Comparison of ENCODE assay signal across 19 cellular contexts in the genomic region with DNA sequence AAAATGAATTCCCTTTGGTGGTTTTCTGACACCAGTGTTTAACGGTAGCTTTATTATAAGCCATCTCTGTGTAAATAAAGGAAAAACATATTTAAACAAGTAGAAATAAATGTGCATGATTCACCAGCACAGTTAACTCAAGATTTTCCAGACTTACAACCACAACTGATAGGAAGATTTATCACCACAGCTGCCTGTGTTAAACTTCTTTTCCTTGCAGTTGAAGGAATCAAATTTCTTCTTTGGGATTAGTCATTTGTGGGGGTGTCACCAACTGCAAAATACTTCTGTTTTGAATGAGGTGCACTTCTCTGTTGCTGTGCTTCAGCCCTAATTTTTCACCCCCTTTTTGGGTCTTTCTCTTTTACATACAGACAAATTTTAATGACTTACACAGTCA.
A peak's percentile ranks its signal among the peaks of the same experiment; 100 is the strongest.
DNase-seq lines count a peak whose midpoint lies in the region; ATAC-seq and TF ChIP-seq lines count a peak whose summit lies in the region.
"Had no signal": no experiment of that assay in that cellular context is flagged by ENCODE, and none has a peak within 500 bp of the region (broad histone marks: within the 10 kb centered on the region; RNA-seq: fewer than 3 reads in every experiment).

No MANE protein-coding gene starts in this region.

- in situ Hi-C loops in IMR-90 (cut with MboI; ENCODE audit: low sequenced_read_pairs): no loop called here

- ATAC-seq in IMR-90 (ENCODE audit: low read depth) (no peak), GM19023 (IDR thresholded peaks at IDR 0.05; ENCODE audit: unreplicated experiment) (no peak), HG03571 (IDR thresholded peaks at IDR 0.05; ENCODE audit: unreplicated experiment) (no peak), GM19455 (IDR thresholded peaks at IDR 0.05; ENCODE audit: unreplicated experiment) (no peak)
- ATAC-seq: right lobe of liver; stimulated activated effector memory CD8-positive, alpha-beta T cell treated with anti-CD3 and anti-CD28 coated beads, Interleukin-12 subunit alpha, Interleukin-12 subunit beta, amount 100 ng/mL, for 72 hours had no signal

- H4K5ac ChIP-seq in IMR-90 (ENCODE audit: low read depth, low read length): no peak overlapping the region

- WGBS in IMR-90 (ENCODE audit: extremely low coverage in 2 of 2, insufficient read length in 1 of 2), 2 experiments: no CpG with 5 or more reads among the region's 1 CpG

- no peak overlapping the region for H3K4me3 ChIP-seq in AG09309 (ENCODE audit: control insufficient read depth, low read depth, low read length)
- H3K4me3 ChIP-seq in IMR-90 (ENCODE audit: insufficient read depth, low read depth, low read length): no peak overlapping the region
- no peak overlapping the region for H3K4me3 ChIP-seq in kidney epithelial cell (ENCODE audit: low read depth, low read length)
- H3K4me3 ChIP-seq: colonic mucosa, lung, neural progenitor cell, right lobe of liver had no signal

- H2BK5ac ChIP-seq in IMR-90 (ENCODE audit: low read depth, low read length, poor library complexity, severe bottlenecking): no peak overlapping the region

- dilution Hi-C loops in IMR-90 (cut with HindIII; ENCODE audit: low sequenced_read_pairs, unreplicated experiment): no loop called here

- no peak overlapping the region for H2BK20ac ChIP-seq in IMR-90 (ENCODE audit: low read depth, low read length)

- TF ChIP-seq CTCF in AG09309 (IDR thresholded peaks at IDR 0.05; ENCODE audit: control insufficient read depth, insufficient read depth, low read depth, low read length, missing control alignments) (no peak), IMR-90 (conservative IDR thresholded peaks at IDR 0.05; ENCODE audit: low read depth, low read length) (no peak), kidney epithelial cell (IDR thresholded peaks at IDR 0.05; ENCODE audit: insufficient read depth, low read length, poor library complexity, severe bottlenecking) (no peak)

- H4K8ac ChIP-seq in IMR-90 (ENCODE audit: low read depth in 2 of 2, low read length in 2 of 2): no peak overlapping the region

- no peak overlapping the region for H3K18ac ChIP-seq in IMR-90 (ENCODE audit: low read depth, low read length)

- DNase-seq in AG09309 (ENCODE audit: low read depth) (peak; percentile 16), IMR-90 (peak; percentile 6), amniotic epithelial cell (ENCODE audit: low read depth) (peak; percentile 89), kidney epithelial cell (ENCODE audit: low read depth) (peak; percentile 12), DMS153 (lab: John Stamatoyannopoulos, UW) (no peak)
- DNase-seq: activated CD4-positive, alpha-beta T cell treated with anti-CD3 and anti-CD28 coated beads for 48 hours; activated naive CD8-positive, alpha-beta T cell treated with anti-CD3 and anti-CD28 coated beads, Interleukin-2, amount 10 ng/mL, durations not matched to agents 7 days and 5 days; colonic mucosa; H7; Kasumi-1; NCI-H2081; right lobe of liver; Right ventricle myocardium superior had no signal

- no peak overlapping the region for H3K9ac ChIP-seq in IMR-90 (ENCODE audit: low read depth, low read length)
- H3K9ac ChIP-seq: neural progenitor cell had no signal

- H3K14ac ChIP-seq in IMR-90 (replicated peaks; ENCODE audit: low read depth, low read length): no peak overlapping the region

- POLR2A ChIA-PET in IMR-90 (lab: Charles Lee; ENCODE audit: unreplicated experiment): no interaction called here

- no peaks in the 10 kb centered on the region for H3K79me1 ChIP-seq in IMR-90 (ENCODE audit: low read depth in 1 of 2, low read length in 2 of 2)

- H2AK5ac ChIP-seq in IMR-90 (ENCODE audit: low read depth, low read length): no peak overlapping the region

- intact Hi-C loops in IMR-90 (cut with micrococcal nuclease): no loop called here

- no TSS peak for BruUV-seq in IMR-90 (replicated peaks; lab: Mats Ljungman, UMichigan)

- H3K9me3 ChIP-seq in IMR-90 (ENCODE audit: control insufficient read depth, insufficient read depth, low read length): no peaks in the 10 kb centered on the region
- H3K9me3 ChIP-seq: colonic mucosa, right lobe of liver had no signal

- no peak overlapping the region for H2BK120ac ChIP-seq in IMR-90 (ENCODE audit: low read depth, low read length)

- TF ChIP-seq RAD21 in IMR-90 (IDR thresholded peaks at IDR 0.05; ENCODE audit: low read length): no peak

- no peak overlapping the region for H3K56ac ChIP-seq in IMR-90 (ENCODE audit: extremely low read depth, insufficient read depth, low read length)

- no peak overlapping the region for H4K91ac ChIP-seq in IMR-90 (ENCODE audit: insufficient read depth, low read depth, low read length)

- H3K27me3 ChIP-seq in IMR-90 (ENCODE audit: control insufficient read depth, insufficient read depth, low read length) (peaks cover 6% of the 10 kb centered on the region), kidney epithelial cell (ENCODE audit: control insufficient read depth, insufficient read depth, low read length) (no peaks in the 10 kb centered on the region)
- H3K27me3 ChIP-seq: neural progenitor cell had no signal

- no peak overlapping the region for H2AFZ ChIP-seq in IMR-90 (replicated peaks; ENCODE audit: low read length, poor library complexity)
- H2AFZ ChIP-seq: neural progenitor cell had no signal

- no peak for TF ChIP-seq POLR2A in IMR-90 (IDR thresholded peaks at IDR 0.05; ENCODE audit: low read depth, low read length)

- H3K4me1 ChIP-seq in IMR-90 (ENCODE audit: control insufficient read depth, insufficient read depth, low read length): no peaks in the 10 kb centered on the region
- H3K4me1 ChIP-seq: colonic mucosa, neural progenitor cell, right lobe of liver had no signal

- no peak overlapping the region for H3K4me2 ChIP-seq in IMR-90 (ENCODE audit: low read depth, low read length)
- H3K4me2 ChIP-seq: neural progenitor cell had no signal

- H3K36me3 ChIP-seq in IMR-90 (ENCODE audit: control insufficient read depth, insufficient read depth, low read length) (no peaks in the 10 kb centered on the region), kidney epithelial cell (ENCODE audit: control insufficient read depth, insufficient read depth, low read length) (no peaks in the 10 kb centered on the region)
- H3K36me3 ChIP-seq: colonic mucosa, neural progenitor cell, right lobe of liver had no signal

- H3K4ac ChIP-seq in IMR-90 (ENCODE audit: low read depth, low read length): no peak overlapping the region

- H2BK15ac ChIP-seq in IMR-90 (ENCODE audit: low read depth, low read length): no peak overlapping the region

- H3K23ac ChIP-seq in IMR-90 (ENCODE audit: low read depth, low read length): no peak overlapping the region

- no peak overlapping the region for H2AK9ac ChIP-seq in IMR-90 (replicated peaks; ENCODE audit: low read depth, low read length, poor library complexity)

- H3K9me1 ChIP-seq in IMR-90 (ENCODE audit: insufficient read depth, low read length): no peaks in the 10 kb centered on the region

- H3K27ac ChIP-seq in IMR-90 (ENCODE audit: insufficient read depth, low read length): no peak overlapping the region
- H3K27ac ChIP-seq: colonic mucosa, neural progenitor cell, right lobe of liver had no signal

- H4K20me1 ChIP-seq in IMR-90 (ENCODE audit: insufficient read depth, low read length): no peaks in the 10 kb centered on the region

- CTCF ChIA-PET in IMR-90 (lab: Yijun Ruan, JAX): no interaction called here

TF ChIP-seq in IMR-90, 13 proteins besides CTCF, POLR2A, EP300 and RAD21:
- TF ChIP-seq BHLHE40 (IDR thresholded peaks at IDR 0.05; ENCODE audit: low read depth, low read length): no peak
- no peak for TF ChIP-seq FOS (IDR thresholded peaks at IDR 0.05; ENCODE audit: low read depth, low read length)
- TF ChIP-seq MAFK (IDR thresholded peaks at IDR 0.05; ENCODE audit: low read depth, low read length): no peak
- TF ChIP-seq MAZ (IDR thresholded peaks at IDR 0.05; ENCODE audit: borderline replicate concordance, low read depth, low read length): no peak
- TF ChIP-seq, protein P1, sequence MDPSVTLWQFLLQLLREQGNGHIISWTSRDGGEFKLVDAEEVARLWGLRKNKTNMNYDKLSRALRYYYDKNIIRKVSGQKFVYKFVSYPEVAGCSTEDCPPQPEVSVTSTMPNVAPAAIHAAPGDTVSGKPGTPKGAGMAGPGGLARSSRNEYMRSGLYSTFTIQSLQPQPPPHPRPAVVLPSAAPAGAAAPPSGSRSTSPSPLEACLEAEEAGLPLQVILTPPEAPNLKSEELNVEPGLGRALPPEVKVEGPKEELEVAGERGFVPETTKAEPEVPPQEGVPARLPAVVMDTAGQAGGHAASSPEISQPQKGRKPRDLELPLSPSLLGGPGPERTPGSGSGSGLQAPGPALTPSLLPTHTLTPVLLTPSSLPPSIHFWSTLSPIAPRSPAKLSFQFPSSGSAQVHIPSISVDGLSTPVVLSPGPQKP (IDR thresholded peaks at IDR 0.05; ENCODE audit: borderline replicate concordance, low read depth, low read length): no peak
- no peak for TF ChIP-seq NFE2L2 (IDR thresholded peaks at IDR 0.05; ENCODE audit: low read depth, low read length)
- TF ChIP-seq, protein P2, sequence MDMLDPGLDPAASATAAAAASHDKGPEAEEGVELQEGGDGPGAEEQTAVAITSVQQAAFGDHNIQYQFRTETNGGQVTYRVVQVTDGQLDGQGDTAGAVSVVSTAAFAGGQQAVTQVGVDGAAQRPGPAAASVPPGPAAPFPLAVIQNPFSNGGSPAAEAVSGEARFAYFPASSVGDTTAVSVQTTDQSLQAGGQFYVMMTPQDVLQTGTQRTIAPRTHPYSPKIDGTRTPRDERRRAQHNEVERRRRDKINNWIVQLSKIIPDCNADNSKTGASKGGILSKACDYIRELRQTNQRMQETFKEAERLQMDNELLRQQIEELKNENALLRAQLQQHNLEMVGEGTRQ (IDR thresholded peaks at IDR 0.05; ENCODE audit: low read depth, low read length): no peak
- TF ChIP-seq RCOR1 (IDR thresholded peaks at IDR 0.05; ENCODE audit: insufficient replicate concordance, low read length): no peak
- TF ChIP-seq MXI1 (IDR thresholded peaks at IDR 0.05; ENCODE audit: borderline replicate concordance, low read depth, low read length): no peak
- no peak for TF ChIP-seq RFX5 (IDR thresholded peaks at IDR 0.05; ENCODE audit: low read depth, low read length)
- TF ChIP-seq CHD1 (IDR thresholded peaks at IDR 0.05; ENCODE audit: low read depth, low read length): no peak
- no peak for TF ChIP-seq SMC3 (IDR thresholded peaks at IDR 0.05; ENCODE audit: low read depth, low read length)
- TF ChIP-seq CEBPB (IDR thresholded peaks at IDR 0.05; ENCODE audit: low read depth, low read length): no peak
